In the genomic region with DNA sequence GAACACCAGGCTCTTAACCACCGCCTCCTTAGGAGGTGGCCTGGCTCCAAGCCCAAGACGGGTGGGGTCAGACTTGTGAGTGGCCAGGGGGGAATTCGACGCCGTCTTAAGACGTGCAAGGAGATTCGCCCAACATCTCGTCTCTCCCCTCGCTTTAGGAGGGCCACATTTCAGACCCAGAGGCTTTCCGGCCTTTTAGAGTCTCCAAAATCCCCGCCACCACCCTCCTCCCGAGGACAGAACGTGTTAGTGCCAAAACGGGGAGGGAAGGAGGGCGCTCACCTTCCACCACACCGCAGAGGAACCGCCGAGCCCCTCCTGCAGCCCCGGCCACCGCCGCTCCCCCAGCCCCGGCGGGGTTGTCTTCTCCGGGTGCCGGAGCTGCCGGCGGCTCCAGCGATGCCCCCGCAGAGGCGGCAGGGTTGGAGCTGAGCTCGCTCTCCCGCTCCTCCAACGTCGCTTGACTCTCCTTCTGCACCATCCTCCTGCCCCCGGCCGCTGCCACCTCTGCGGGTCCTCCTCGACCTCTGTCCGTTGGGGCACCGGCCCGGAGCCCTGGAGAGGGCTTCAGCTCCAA, we compare ENCODE assay signal across 1 cellular context.
A peak's percentile ranks its signal among the peaks of the same experiment; 100 is the strongest.
TF ChIP-seq lines count a peak whose summit lies in the region.

No MANE protein-coding gene starts in this region.

TF ChIP-seq in HEK293, 187 proteins besides CTCF, POLR2A, EP300 and RAD21 (continued from another document and continues in another):
- TF ChIP-seq HIC1 (tag by site-specific recombination; IDR thresholded peaks at IDR 0.05) (peak; percentile 13; the same call in 1 of the 2 replicates), TRIM28 (IDR thresholded peaks at IDR 0.05; ENCODE audit: borderline replicate concordance, low read length) (no peak), ZNF350 (tag by site-specific recombination; IDR thresholded peaks at IDR 0.05) (no peak), ZNF354C (tag by site-specific recombination; IDR thresholded peaks at IDR 0.05; ENCODE audit: borderline replicate concordance, low read depth) (no peak), ZNF174 (tag by site-specific recombination; IDR thresholded peaks at IDR 0.05) (no peak), ZBTB6 (tag by site-specific recombination; IDR thresholded peaks at IDR 0.05) (peak; percentile 68; the same call in 1 of the 2 replicates), GLIS1 (tag by site-specific recombination; IDR thresholded peaks at IDR 0.05) (peak; percentile 75), ZNF704 (tag by site-specific recombination; IDR thresholded peaks at IDR 0.05) (no peak), YY1 (tag by site-specific recombination; IDR thresholded peaks at IDR 0.05) (no peak), ZBTB20 (tag by site-specific recombination; IDR thresholded peaks at IDR 0.05) (peak; percentile 52; the same call in 1 of the 2 replicates), ZNF280D (tag by site-specific recombination; IDR thresholded peaks at IDR 0.05) (no peak), KLF1 (tag by site-specific recombination; IDR thresholded peaks at IDR 0.05) (peak; percentile 25; the same call in 1 of the 2 replicates), ZNF629 (tag by site-specific recombination; IDR thresholded peaks at IDR 0.05) (no peak), ZNF561 (tag by site-specific recombination; IDR thresholded peaks at IDR 0.05; ENCODE audit: borderline replicate concordance) (no peak), ZNF302 (tag by site-specific recombination; IDR thresholded peaks at IDR 0.05; ENCODE audit: low read depth) (no peak), ZNF610 (tag by site-specific recombination; IDR thresholded peaks at IDR 0.05; ENCODE audit: borderline replicate concordance) (peak; percentile 15; the same call in 1 of the 2 replicates), ZBTB7A (tag by site-specific recombination; IDR thresholded peaks at IDR 0.05; ENCODE audit: low read depth) (peak; percentile 43; the same call in 1 of the 2 replicates), ZNF335 (tag by site-specific recombination; conservative IDR thresholded peaks at IDR 0.05) (peak; percentile 99), ZBTB8A (tag by site-specific recombination; IDR thresholded peaks at IDR 0.05) (peak; percentile 96; the same call in 1 of the 2 replicates), ZNF211 (tag by site-specific recombination; IDR thresholded peaks at IDR 0.05; ENCODE audit: low read depth) (no peak), YY2 (tag by site-specific recombination; IDR thresholded peaks at IDR 0.05) (no peak), PRDM4 (tag by site-specific recombination; IDR thresholded peaks at IDR 0.05) (0 out of 2 replicates have a peak, but pooled peaks have one; percentile 7)
- TF ChIP-seq, protein P1, sequence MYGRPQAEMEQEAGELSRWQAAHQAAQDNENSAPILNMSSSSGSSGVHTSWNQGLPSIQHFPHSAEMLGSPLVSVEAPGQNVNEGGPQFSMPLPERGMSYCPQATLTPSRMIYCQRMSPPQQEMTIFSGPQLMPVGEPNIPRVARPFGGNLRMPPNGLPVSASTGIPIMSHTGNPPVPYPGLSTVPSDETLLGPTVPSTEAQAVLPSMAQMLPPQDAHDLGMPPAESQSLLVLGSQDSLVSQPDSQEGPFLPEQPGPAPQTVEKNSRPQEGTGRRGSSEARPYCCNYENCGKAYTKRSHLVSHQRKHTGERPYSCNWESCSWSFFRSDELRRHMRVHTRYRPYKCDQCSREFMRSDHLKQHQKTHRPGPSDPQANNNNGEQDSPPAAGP (tag by site-specific recombination; IDR thresholded peaks at IDR 0.05), result no peak
- TF ChIP-seq, protein P2, sequence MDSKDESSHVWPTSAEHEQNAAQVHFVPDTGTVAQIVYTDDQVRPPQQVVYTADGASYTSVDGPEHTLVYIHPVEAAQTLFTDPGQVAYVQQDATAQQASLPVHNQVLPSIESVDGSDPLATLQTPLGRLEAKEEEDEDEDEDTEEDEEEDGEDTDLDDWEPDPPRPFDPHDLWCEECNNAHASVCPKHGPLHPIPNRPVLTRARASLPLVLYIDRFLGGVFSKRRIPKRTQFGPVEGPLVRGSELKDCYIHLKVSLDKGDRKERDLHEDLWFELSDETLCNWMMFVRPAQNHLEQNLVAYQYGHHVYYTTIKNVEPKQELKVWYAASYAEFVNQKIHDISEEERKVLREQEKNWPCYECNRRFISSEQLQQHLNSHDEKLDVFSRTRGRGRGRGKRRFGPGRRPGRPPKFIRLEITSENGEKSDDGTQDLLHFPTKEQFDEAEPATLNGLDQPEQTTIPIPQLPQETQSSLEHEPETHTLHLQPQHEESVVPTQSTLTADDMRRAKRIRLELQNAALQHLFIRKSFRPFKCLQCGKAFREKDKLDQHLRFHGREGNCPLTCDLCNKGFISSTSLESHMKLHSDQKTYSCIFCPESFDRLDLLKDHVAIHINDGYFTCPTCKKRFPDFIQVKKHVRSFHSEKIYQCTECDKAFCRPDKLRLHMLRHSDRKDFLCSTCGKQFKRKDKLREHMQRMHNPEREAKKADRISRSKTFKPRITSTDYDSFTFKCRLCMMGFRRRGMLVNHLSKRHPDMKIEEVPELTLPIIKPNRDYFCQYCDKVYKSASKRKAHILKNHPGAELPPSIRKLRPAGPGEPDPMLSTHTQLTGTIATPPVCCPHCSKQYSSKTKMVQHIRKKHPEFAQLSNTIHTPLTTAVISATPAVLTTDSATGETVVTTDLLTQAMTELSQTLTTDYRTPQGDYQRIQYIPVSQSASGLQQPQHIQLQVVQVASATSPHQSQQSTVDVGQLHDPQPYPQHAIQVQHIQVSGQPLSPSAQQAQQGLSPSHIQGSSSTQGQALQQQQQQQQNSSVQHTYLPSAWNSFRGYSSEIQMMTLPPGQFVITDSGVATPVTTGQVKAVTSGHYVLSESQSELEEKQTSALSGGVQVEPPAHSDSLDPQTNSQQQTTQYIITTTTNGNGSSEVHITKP (tag by site-specific recombination; IDR thresholded peaks at IDR 0.05), result peak; percentile 69; the same call in 1 of the 2 replicates
- TF ChIP-seq, protein P3, sequence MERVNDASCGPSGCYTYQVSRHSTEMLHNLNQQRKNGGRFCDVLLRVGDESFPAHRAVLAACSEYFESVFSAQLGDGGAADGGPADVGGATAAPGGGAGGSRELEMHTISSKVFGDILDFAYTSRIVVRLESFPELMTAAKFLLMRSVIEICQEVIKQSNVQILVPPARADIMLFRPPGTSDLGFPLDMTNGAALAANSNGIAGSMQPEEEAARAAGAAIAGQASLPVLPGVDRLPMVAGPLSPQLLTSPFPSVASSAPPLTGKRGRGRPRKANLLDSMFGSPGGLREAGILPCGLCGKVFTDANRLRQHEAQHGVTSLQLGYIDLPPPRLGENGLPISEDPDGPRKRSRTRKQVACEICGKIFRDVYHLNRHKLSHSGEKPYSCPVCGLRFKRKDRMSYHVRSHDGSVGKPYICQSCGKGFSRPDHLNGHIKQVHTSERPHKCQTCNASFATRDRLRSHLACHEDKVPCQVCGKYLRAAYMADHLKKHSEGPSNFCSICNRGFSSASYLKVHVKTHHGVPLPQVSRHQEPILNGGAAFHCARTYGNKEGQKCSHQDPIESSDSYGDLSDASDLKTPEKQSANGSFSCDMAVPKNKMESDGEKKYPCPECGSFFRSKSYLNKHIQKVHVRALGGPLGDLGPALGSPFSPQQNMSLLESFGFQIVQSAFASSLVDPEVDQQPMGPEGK (tag by site-specific recombination; IDR thresholded peaks at IDR 0.05), result peak; percentile 57
- TF ChIP-seq, protein P4, sequence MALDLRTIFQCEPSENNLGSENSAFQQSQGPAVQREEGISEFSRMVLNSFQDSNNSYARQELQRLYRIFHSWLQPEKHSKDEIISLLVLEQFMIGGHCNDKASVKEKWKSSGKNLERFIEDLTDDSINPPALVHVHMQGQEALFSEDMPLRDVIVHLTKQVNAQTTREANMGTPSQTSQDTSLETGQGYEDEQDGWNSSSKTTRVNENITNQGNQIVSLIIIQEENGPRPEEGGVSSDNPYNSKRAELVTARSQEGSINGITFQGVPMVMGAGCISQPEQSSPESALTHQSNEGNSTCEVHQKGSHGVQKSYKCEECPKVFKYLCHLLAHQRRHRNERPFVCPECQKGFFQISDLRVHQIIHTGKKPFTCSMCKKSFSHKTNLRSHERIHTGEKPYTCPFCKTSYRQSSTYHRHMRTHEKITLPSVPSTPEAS (tag by site-specific recombination; IDR thresholded peaks at IDR 0.05), result 0 out of 2 replicates have a peak, but pooled peaks have one; percentile 16
- TF ChIP-seq, protein P5, sequence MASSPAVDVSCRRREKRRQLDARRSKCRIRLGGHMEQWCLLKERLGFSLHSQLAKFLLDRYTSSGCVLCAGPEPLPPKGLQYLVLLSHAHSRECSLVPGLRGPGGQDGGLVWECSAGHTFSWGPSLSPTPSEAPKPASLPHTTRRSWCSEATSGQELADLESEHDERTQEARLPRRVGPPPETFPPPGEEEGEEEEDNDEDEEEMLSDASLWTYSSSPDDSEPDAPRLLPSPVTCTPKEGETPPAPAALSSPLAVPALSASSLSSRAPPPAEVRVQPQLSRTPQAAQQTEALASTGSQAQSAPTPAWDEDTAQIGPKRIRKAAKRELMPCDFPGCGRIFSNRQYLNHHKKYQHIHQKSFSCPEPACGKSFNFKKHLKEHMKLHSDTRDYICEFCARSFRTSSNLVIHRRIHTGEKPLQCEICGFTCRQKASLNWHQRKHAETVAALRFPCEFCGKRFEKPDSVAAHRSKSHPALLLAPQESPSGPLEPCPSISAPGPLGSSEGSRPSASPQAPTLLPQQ (tag by site-specific recombination; IDR thresholded peaks at IDR 0.05), result peak; percentile 65
